In genomic region chrX:3257471-3257870, GRCh38 we compare ENCODE assay signal across 24 cellular contexts.
"Had no signal": no experiment of that assay in that cellular context is flagged by ENCODE, and none has a peak within 500 bp of the region (broad histone marks: within the 10 kb centered on the region; RNA-seq: fewer than 3 reads in every experiment).

No MANE protein-coding gene starts in this region.

- H3K36me3 ChIP-seq: esophagus muscularis mucosa, heart right ventricle, right lobe of liver, suprapubic skin, tibial artery, upper lobe of right lung, WERI-Rb-1 had no signal

- H3K27me3 ChIP-seq: esophagus muscularis mucosa, foreskin keratinocyte, heart right ventricle, right lobe of liver, suprapubic skin, tibial artery, upper lobe of right lung had no signal

- H3K9me3 Mint-ChIP-seq: activated CD4-positive, alpha-beta T cell treated with anti-CD3 and anti-CD28 coated beads, Interleukin-2, amount 10 ng/mL, durations not matched to agents 24 days and 14 days; activated T-helper 17 cell treated with anti-CD3 and anti-CD28 coated beads, Interleukin-2, amount 50 U/mL, for 72 hours had no signal

- H3K27ac ChIP-seq: esophagus muscularis mucosa, foreskin keratinocyte, heart right ventricle, right lobe of liver, suprapubic skin, tibial artery, upper lobe of right lung, WERI-Rb-1 had no signal

- H3K4me1 Mint-ChIP-seq: activated CD4-positive, alpha-beta T cell treated with anti-CD3 and anti-CD28 coated beads, Interleukin-2, amount 10 ng/mL, durations not matched to agents 24 days and 14 days; activated T-helper 17 cell treated with anti-CD3 and anti-CD28 coated beads, Interleukin-2, amount 50 U/mL, for 72 hours; central memory CD8-positive, alpha-beta T cell; memory B cell; natural killer cell; stimulated activated naive B cell treated with anti-CD40 and anti-IgM and Interleukin-4, amounts not matched to agents 10 μg/mL and 1 μg/mL and 100 μg/mL, for 72 hours had no signal

- DNase-seq: activated CD4-positive, alpha-beta memory T cell treated with anti-CD3 and anti-CD28 coated beads for 36 hours; activated CD4-positive, alpha-beta T cell treated with anti-CD3 and anti-CD28 coated beads, Interleukin-2, amount 10 ng/mL, durations not matched to agents 24 days and 14 days; activated CD8-positive, alpha-beta memory T cell treated with anti-CD3 and anti-CD28 coated beads, Interleukin-2, amount 50 U/mL, for 48 hours; activated gamma-delta T cell treated with Interleukin-2 at 50 U/mL for 16 hours; activated naive CD4-positive, alpha-beta T cell treated with anti-CD3 and anti-CD28 coated beads, Interleukin-2, amount 50 U/mL, for 16 hours; activated T-cell treated with anti-CD3 and anti-CD28 coated beads, Interleukin-2, amount 50 U/mL, for 24 hours; amniotic stem cell; dermis blood vessel endothelial cell; effector CD4-positive, alpha-beta T cell; foreskin keratinocyte; midbrain; natural killer cell; right lobe of liver; stimulated activated naive B cell treated with anti-CD40 and anti-IgM and Interleukin-4, amounts not matched to agents 10 μg/mL and 1 μg/mL and 100 μg/mL, for 72 hours; tibial artery; upper lobe of right lung; WERI-Rb-1 had no signal

- H3K27me3 Mint-ChIP-seq: activated CD4-positive, alpha-beta T cell treated with anti-CD3 and anti-CD28 coated beads, Interleukin-2, amount 10 ng/mL, durations not matched to agents 24 days and 14 days; activated T-cell treated with anti-CD3 and anti-CD28 coated beads, Interleukin-2, amount 50 U/mL, for 24 hours; central memory CD8-positive, alpha-beta T cell; stimulated activated naive B cell treated with anti-CD40 and anti-IgM and Interleukin-4, amounts not matched to agents 10 μg/mL and 1 μg/mL and 100 μg/mL, for 72 hours had no signal

- H3K27ac Mint-ChIP-seq: activated CD4-positive, alpha-beta memory T cell treated with anti-CD3 and anti-CD28 coated beads for 36 hours; activated CD4-positive, alpha-beta T cell treated with anti-CD3 and anti-CD28 coated beads, Interleukin-2, amount 10 ng/mL, durations not matched to agents 24 days and 14 days; activated T-cell treated with anti-CD3 and anti-CD28 coated beads, Interleukin-2, amount 50 U/mL, for 24 hours; activated T-helper 17 cell treated with anti-CD3 and anti-CD28 coated beads, Interleukin-2, amount 50 U/mL, for 72 hours; memory B cell; natural killer cell; stimulated activated naive B cell treated with anti-CD40 and anti-IgM and Interleukin-4, amounts not matched to agents 10 μg/mL and 1 μg/mL and 100 μg/mL, for 72 hours had no signal

- H3K4me3 ChIP-seq: esophagus muscularis mucosa, heart right ventricle, right lobe of liver, skin epidermis, suprapubic skin, tibial artery, upper lobe of right lung had no signal

- H3K4me3 Mint-ChIP-seq: activated CD4-positive, alpha-beta memory T cell treated with anti-CD3 and anti-CD28 coated beads for 36 hours; activated CD4-positive, alpha-beta T cell treated with anti-CD3 and anti-CD28 coated beads, Interleukin-2, amount 10 ng/mL, durations not matched to agents 24 days and 14 days; activated T-cell treated with anti-CD3 and anti-CD28 coated beads, Interleukin-2, amount 50 U/mL, for 24 hours; activated T-helper 17 cell treated with anti-CD3 and anti-CD28 coated beads, Interleukin-2, amount 50 U/mL, for 72 hours; central memory CD8-positive, alpha-beta T cell; memory B cell; natural killer cell; stimulated activated naive B cell treated with anti-CD40 and anti-IgM and Interleukin-4, amounts not matched to agents 10 μg/mL and 1 μg/mL and 100 μg/mL, for 72 hours had no signal

- H3K4me1 ChIP-seq: esophagus muscularis mucosa, right lobe of liver, suprapubic skin, upper lobe of right lung had no signal

- H3K36me3 Mint-ChIP-seq: activated CD4-positive, alpha-beta memory T cell treated with anti-CD3 and anti-CD28 coated beads for 36 hours; memory B cell; natural killer cell; stimulated activated naive B cell treated with anti-CD40 and anti-IgM and Interleukin-4, amounts not matched to agents 10 μg/mL and 1 μg/mL and 100 μg/mL, for 72 hours had no signal

- H3K9me3 ChIP-seq: right lobe of liver, suprapubic skin, upper lobe of right lung had no signal
